In genomic region chr20:35458388-35458787, GRCh38 we compare ENCODE assay signal across 16 cellular contexts. TPM values are rescaled to one million over a fixed set of nuclear protein-coding genes. Genes with fewer than 3 reads are reported as not detected.
A peak's percentile ranks its signal among the peaks of the same experiment; 100 is the strongest.
DNase-seq lines count a peak whose midpoint lies in the region; ATAC-seq and TF ChIP-seq lines count a peak whose summit lies in the region.
"Had no signal": no experiment of that assay in that cellular context is flagged by ENCODE, and none has a peak within 500 bp of the region (broad histone marks: within the 10 kb centered on the region; RNA-seq: fewer than 3 reads in every experiment).

No MANE protein-coding gene starts in this region.

- intact Hi-C loops in natural killer cell (cut with micrococcal nuclease), result no loop called here

- TF ChIP-seq CTCF in natural killer cell (IDR thresholded peaks at IDR 0.05) (no peak), nephron progenitor cell (IDR thresholded peaks at IDR 0.05) (no peak)

- H3K27me3 Mint-ChIP-seq in natural killer cell (ENCODE audit: low read depth in 2 of 2) (no peaks in the 10 kb centered on the region), nephron progenitor cell (ENCODE audit: low read depth, poor library complexity) (no peaks in the 10 kb centered on the region)
- H3K27me3 Mint-ChIP-seq in natural killer cell treated with Interleukin-12 subunit alpha and Interleukin-12 subunit beta and Interleukin-15 and Interleukin-18, amount 100 ng/mL, for 72 hours, result no peaks in the 10 kb centered on the region
- no peaks in the 10 kb centered on the region for H3K27me3 Mint-ChIP-seq in activated naive CD8-positive, alpha-beta T cell treated with anti-CD3 and anti-CD28 coated beads for 36 hours
- H3K27me3 Mint-ChIP-seq: CD8-positive, alpha-beta memory T cell had no signal

- H3K27ac Mint-ChIP-seq in natural killer cell, result no peak overlapping the region
- no peak overlapping the region for H3K27ac Mint-ChIP-seq in natural killer cell treated with Interleukin-12 subunit alpha and Interleukin-12 subunit beta and Interleukin-15 and Interleukin-18, amount 100 ng/mL, for 72 hours
- peak overlapping the region; percentile 31 for H3K27ac Mint-ChIP-seq in nephron progenitor cell
- no peak overlapping the region for H3K27ac Mint-ChIP-seq in activated naive CD8-positive, alpha-beta T cell treated with anti-CD3 and anti-CD28 coated beads for 36 hours

- H3K4me3 Mint-ChIP-seq in natural killer cell, result peak overlapping the region; percentile 17
- H3K4me3 Mint-ChIP-seq in natural killer cell treated with Interleukin-12 subunit alpha and Interleukin-12 subunit beta and Interleukin-15 and Interleukin-18, amount 100 ng/mL, for 72 hours, result no peak overlapping the region
- peak overlapping the region; percentile 39 for H3K4me3 Mint-ChIP-seq in nephron progenitor cell
- no peak overlapping the region for H3K4me3 Mint-ChIP-seq in activated naive CD8-positive, alpha-beta T cell treated with anti-CD3 and anti-CD28 coated beads for 36 hours

- H3K4me1 Mint-ChIP-seq in natural killer cell (peaks cover 0 to 8% of the 10 kb centered on the region in 2 donors), nephron progenitor cell (peaks cover 37% of the 10 kb centered on the region)
- peaks cover 10 to 12% of the 10 kb centered on the region in 2 donors for H3K4me1 Mint-ChIP-seq in natural killer cell treated with Interleukin-12 subunit alpha and Interleukin-12 subunit beta and Interleukin-15 and Interleukin-18, amount 100 ng/mL, for 72 hours (ENCODE audit: low read depth in 2 of 2)
- peaks cover 21% of the 10 kb centered on the region for H3K4me1 Mint-ChIP-seq in activated naive CD8-positive, alpha-beta T cell treated with anti-CD3 and anti-CD28 coated beads for 36 hours

- ATAC-seq in natural killer cell, result no peak
- no peak for ATAC-seq in natural killer cell treated with Interleukin-12 subunit alpha and Interleukin-12 subunit beta and Interleukin-15 and Interleukin-18, amount 100 ng/mL, for 72 hours
- ATAC-seq: A549 had no signal

- H3K9me3 Mint-ChIP-seq in natural killer cell (no peaks in the 10 kb centered on the region), nephron progenitor cell (peaks cover 9% of the 10 kb centered on the region)
- no peaks in the 10 kb centered on the region for H3K9me3 Mint-ChIP-seq in natural killer cell treated with Interleukin-12 subunit alpha and Interleukin-12 subunit beta and Interleukin-15 and Interleukin-18, amount 100 ng/mL, for 72 hours
- no peaks in the 10 kb centered on the region for H3K9me3 Mint-ChIP-seq in activated naive CD8-positive, alpha-beta T cell treated with anti-CD3 and anti-CD28 coated beads for 36 hours
- H3K9me3 Mint-ChIP-seq: CD8-positive, alpha-beta memory T cell had no signal

- DNase-seq in natural killer cell, result no peak
- DNase-seq in natural killer cell treated with Interleukin-12 subunit alpha and Interleukin-12 subunit beta and Interleukin-15 and Interleukin-18, amount 100 ng/mL, for 72 hours (ENCODE audit: low spot score), result no peak
- peak; percentile 67 for DNase-seq in SK-N-DZ (ENCODE audit: low spot score)
- DNase-seq in nephron progenitor cell, result no peak
- no peak for DNase-seq in activated CD4-positive, alpha-beta T cell treated with anti-CD3 and anti-CD28 coated beads, Interleukin-2, amount 50 U/mL, for 1 hour
- DNase-seq in activated naive CD8-positive, alpha-beta T cell treated with anti-CD3 and anti-CD28 coated beads for 36 hours, result no peak
- DNase-seq in NCI-H510A (lab: John Stamatoyannopoulos, UW), result no peak
- DNase-seq: CD8-positive, alpha-beta memory T cell; DMS53; NCI-H1105; NCI-H2081; NCI-H2171 treated with DMSO at 0.1 percent for 48 hours; NCI-H446 treated with DMSO at 0.1 percent for 48 hours; SJCRH30 had no signal

- H3K36me3 Mint-ChIP-seq in natural killer cell, result no peaks in the 10 kb centered on the region
- H3K36me3 Mint-ChIP-seq in natural killer cell treated with Interleukin-12 subunit alpha and Interleukin-12 subunit beta and Interleukin-15 and Interleukin-18, amount 100 ng/mL, for 72 hours, result no peaks in the 10 kb centered on the region
- peaks cover 32% of the 10 kb centered on the region for H3K36me3 Mint-ChIP-seq in nephron progenitor cell (ENCODE audit: low read depth)
- H3K36me3 Mint-ChIP-seq in activated naive CD8-positive, alpha-beta T cell treated with anti-CD3 and anti-CD28 coated beads for 36 hours, result no peaks in the 10 kb centered on the region

RNA-seq across cellular contexts. Expression of gene CEP250, which starts 3.0 kb away (rescaled TPM):
- 10 to 100 TPM; 61.5 to 91.8 (median 80.8) TPM for total RNA-seq in natural killer cell
- total RNA-seq in natural killer cell treated with Interleukin-12 subunit alpha and Interleukin-12 subunit beta and Interleukin-15 and Interleukin-18, amount 100 ng/mL, for 72 hours, result 10 to 100 TPM; 67.5 to 90.0 TPM
- 12.3 and 14.3 TPM in 2 replicates for polyA plus RNA-seq in SK-N-DZ (2014; cell fraction: cytosol; rRNA removed)
- polyA plus RNA-seq in SK-N-DZ (2014; cell fraction: nucleus; rRNA removed), result 23.9 and 27.9 TPM in 2 replicates
- 10 to 100 TPM; 48.8 to 55.5 TPM for total RNA-seq in activated naive CD8-positive, alpha-beta T cell treated with anti-CD3 and anti-CD28 coated beads for 36 hours

RNA-seq across cellular contexts. Expression of gene GDF5, which starts 20.4 kb away (rescaled TPM):
- not detected for total RNA-seq in natural killer cell
- total RNA-seq in natural killer cell treated with Interleukin-12 subunit alpha and Interleukin-12 subunit beta and Interleukin-15 and Interleukin-18, amount 100 ng/mL, for 72 hours, result not detected
- 0.12 TPM in 1 of 2 replicates, not detected in the other for polyA plus RNA-seq in SK-N-DZ (2014; cell fraction: cytosol; rRNA removed)
- polyA plus RNA-seq in SK-N-DZ (2014; cell fraction: nucleus; rRNA removed), result 1.2 TPM in 1 of 2 replicates, not detected in the other
- not detected for total RNA-seq in activated naive CD8-positive, alpha-beta T cell treated with anti-CD3 and anti-CD28 coated beads for 36 hours
- total RNA-seq: CD8-positive, alpha-beta memory T cell; H1; SJCRH30 had no signal
- polyA plus RNA-seq: A549; CD8-positive, alpha-beta memory T cell had no signal

RNA-seq across cellular contexts. Expression of gene UQCC1, which starts 46.6 kb away (rescaled TPM):
- total RNA-seq in natural killer cell, result 10 to 100 TPM; 22.2 to 39.7 (median 27.7) TPM
- 10 to 100 TPM; 61.5 to 68.9 TPM for total RNA-seq in natural killer cell treated with Interleukin-12 subunit alpha and Interleukin-12 subunit beta and Interleukin-15 and Interleukin-18, amount 100 ng/mL, for 72 hours
- polyA plus RNA-seq in SK-N-DZ (2014; cell fraction: cytosol; rRNA removed), result 92.7 and 93.0 TPM in 2 replicates
- 158 and 178 TPM in 2 replicates for polyA plus RNA-seq in SK-N-DZ (2014; cell fraction: nucleus; rRNA removed)
- 10 to 100 TPM; 60.3 to 62.8 TPM for total RNA-seq in activated naive CD8-positive, alpha-beta T cell treated with anti-CD3 and anti-CD28 coated beads for 36 hours

Comparison
In these comparisons a context has a peak if more than half of its experiments do, and no peak if none do; other contexts are left out.
1. H3K4me3 Mint-ChIP-seq: peak in natural killer cell (single experiment) and nephron progenitor cell (single experiment); none in natural killer cell treated with Interleukin-12 subunit alpha and Interleukin-12 subunit beta and Interleukin-15 and Interleukin-18, amount 100 ng/mL, for 72 hours (single experiment) and activated naive CD8-positive, alpha-beta T cell treated with anti-CD3 and anti-CD28 coated beads for 36 hours (single experiment).